25 cellular contexts compared by ENCODE assay signal in genomic region chr5:135156337-135156714, GRCh38.
DNase-seq lines count a peak whose midpoint lies in the region; ATAC-seq, FAIRE-seq and TF ChIP-seq lines count a peak whose summit lies in the region.
"Had no signal": no experiment of that assay in that cellular context is flagged by ENCODE, and none has a peak within 500 bp of the region (broad histone marks: within the 10 kb centered on the region; RNA-seq: fewer than 3 reads in every experiment).

No MANE protein-coding gene starts in this region.

- DNase-seq in HepG2 (ENCODE audit: low spot score) = no peak
- no peak for DNase-seq in right lobe of liver
- peak; percentile 52 for DNase-seq in RWPE2 (ENCODE audit: low spot score)
- DNase-seq in epithelial cell of prostate (ENCODE audit: low read depth, low spot score) = no peak
- DNase-seq in vagina (ENCODE audit: extremely low spot score in 2 of 2) = peak; percentile 69 to 70
- DNase-seq in COR-L47 (lab: John Stamatoyannopoulos, UW) = no peak
- DNase-seq: CD4-positive, CD25-positive, alpha-beta regulatory T cell; HCEC 1CT; KG1; MM.1S; NCI-H1417; NCI-H1694; NCI-H2227 treated with DMSO at 0.1 percent for 48 hours; NCI-H526 treated with DMSO at 0.1 percent for 48 hours; Peyer's patch; SK-N-SH; SW 1271 had no signal

- H3K4me1 ChIP-seq in HepG2 (ENCODE audit: insufficient read depth, low read length) (peaks cover 79% of the 10 kb centered on the region), right lobe of liver (no peaks in the 10 kb centered on the region), RWPE2 (ENCODE audit: insufficient read depth, poor library complexity, severe bottlenecking) (peaks cover 38% of the 10 kb centered on the region), vagina (peaks cover 4% of the 10 kb centered on the region)
- H3K4me1 ChIP-seq: BLaER1, Peyer's patch had no signal

- intact Hi-C loops in HepG2 (cut with micrococcal nuclease; ENCODE audit: unreplicated experiment) (loop anchor here (2.0 kb wide), 1 partner anchor 34 kb away; no protein-coding TSS in a partner anchor), right lobe of liver (cut with DNase I) (no loop called here), vagina (cut with DNase I) (no loop called here)

- H3K9me3 ChIP-seq in HepG2 (ENCODE audit: low read length) (no peaks in the 10 kb centered on the region), right lobe of liver (peaks cover 0 to 5% (median 0%) of the 10 kb centered on the region in 4 donors), RWPE2 (ENCODE audit: severe bottlenecking) (peaks cover 5% of the 10 kb centered on the region), vagina (no peaks in the 10 kb centered on the region)
- H3K9me3 ChIP-seq: SK-N-SH had no signal

- TF ChIP-seq CTCF in HepG2 (CRISPR knock-in tag; IDR thresholded peaks at IDR 0.05) (no peak), right lobe of liver (IDR thresholded peaks at IDR 0.05) (no peak), RWPE2 (IDR thresholded peaks at IDR 0.05; ENCODE audit: poor library complexity, severe bottlenecking) (no peak), vagina (IDR thresholded peaks at IDR 0.05) (no peak)

- no peaks in the 10 kb centered on the region for H4K20me1 ChIP-seq in HepG2 (ENCODE audit: insufficient read depth, low read length)
- H4K20me1 ChIP-seq: BLaER1 had no signal

- no peak for TF ChIP-seq RAD21 in HepG2 (CRISPR knock-in tag; IDR thresholded peaks at IDR 0.05)

- POLR2A ChIA-PET in HepG2 (lab: Yijun Ruan, JAX) = interaction anchor here (0.8 to 2.7 kb wide), 17 partner anchors 8 to 282 kb away, joined by 3 to 24 read pairs (median 7); partner anchors contain the start of genes PCBD2 and TXNDC15

- CTCF ChIA-PET in HepG2 (lab: Yijun Ruan, JAX; ENCODE audit: low intra/inter-chr PET ratio, low total read pairs) = no interaction called here

- peak overlapping the region; percentile 7; the same call in 1 of the 2 replicates for H3K9ac ChIP-seq in HepG2 (ENCODE audit: insufficient read depth, low read depth, low read length)
- H3K9ac ChIP-seq: BLaER1, SK-N-SH had no signal

- peak overlapping the region; percentile 84 for H3K4me2 ChIP-seq in HepG2 (ENCODE audit: low read depth, low read length)
- H3K4me2 ChIP-seq: BLaER1, SK-N-SH had no signal

- no peak for FAIRE-seq in HepG2 (lab: Jason Lieb, UNC)
- FAIRE-seq: A204.1, G401.6, GM12878, H1, HTR-8/SVneo had no signal

- TF ChIP-seq POLR2A in HepG2 (IDR thresholded peaks at IDR 0.05; ENCODE audit: insufficient read depth in 1 of 2, low read depth in 2 of 2, low read length in 2 of 2) (no peak), right lobe of liver (IDR thresholded peaks at IDR 0.05) (no peak), vagina (IDR thresholded peaks at IDR 0.05) (no peak)

- in situ Hi-C loops in HepG2 (cut with HindIII; ENCODE audit: extremely low pct_ligation_motif_present, low pct_unique_long_range_greater_than_20kb) = no loop called here

- H3K27ac ChIP-seq in HepG2 (ENCODE audit: extremely low read length, insufficient read depth, low read length) (peak overlapping the region; percentile 97), right lobe of liver (no peak overlapping the region), RWPE2 (ENCODE audit: poor library complexity, severe bottlenecking) (peak overlapping the region; percentile 59), epithelial cell of prostate (peak overlapping the region; percentile 96), vagina (peak overlapping the region; percentile 39)
- H3K27ac ChIP-seq: BLaER1, Peyer's patch had no signal

- H2AFZ ChIP-seq in HepG2 (ENCODE audit: low read length) = no peak overlapping the region

- WGBS in HepG2 (ENCODE audit: low lambda C conversion rate) = 80% methylated on average over 1 of the region's 6 CpGs
- 82% methylated on average over 4 of the region's 6 CpGs for WGBS in right lobe of liver (ENCODE audit: insufficient coverage, low coverage, low lambda C conversion rate, missing lambda C conversion rate)

- H3K4me3 ChIP-seq in HepG2 (replicated peaks in 1 of 3; ENCODE audit: insufficient read depth in 1 of 3, low read depth in 2 of 3, low read length in 3 of 3) (peak overlapping the region in 1 of 3 experiments; percentile 68; a peak in 2 of 6 replicates), right lobe of liver (no peak overlapping the region), RWPE2 (ENCODE audit: severe bottlenecking) (no peak overlapping the region), vagina (no peak overlapping the region)
- H3K4me3 ChIP-seq: BLaER1, GM12878, Peyer's patch had no signal

- BruUV-seq in HepG2 (replicated peaks; lab: Mats Ljungman, UMichigan) = no TSS peak

- H3K36me3 ChIP-seq in HepG2 (replicated peaks in 1 of 2; ENCODE audit: control insufficient read depth in 1 of 2, insufficient read depth in 2 of 2, low read length in 2 of 2) (no peaks in the 10 kb centered on the region), right lobe of liver (no peaks in the 10 kb centered on the region), RWPE2 (ENCODE audit: low read depth) (no peaks in the 10 kb centered on the region), vagina (no peaks in the 10 kb centered on the region)
- H3K36me3 ChIP-seq: BLaER1, Peyer's patch had no signal

- no peaks in the 10 kb centered on the region for H3K79me2 ChIP-seq in HepG2 (ENCODE audit: insufficient read depth, low read length)

- H3K27me3 ChIP-seq in HepG2 (ENCODE audit: control insufficient read depth in 1 of 2, insufficient read depth in 2 of 2, low read length in 2 of 2) (no peaks in the 10 kb centered on the region), right lobe of liver (no peaks in the 10 kb centered on the region), RWPE2 (ENCODE audit: insufficient read depth, poor library complexity, severe bottlenecking) (no peaks in the 10 kb centered on the region), vagina (no peaks in the 10 kb centered on the region)
- H3K27me3 ChIP-seq: BLaER1, Peyer's patch had no signal

- TF ChIP-seq EP300 in HepG2 (IDR thresholded peaks at IDR 0.05; ENCODE audit: low read depth in 2 of 2, low read length in 2 of 2) (no peak), HepG2 (CRISPR knock-in tag; IDR thresholded peaks at IDR 0.05; ENCODE audit: borderline replicate concordance) (no peak)

- ATAC-seq in HepG2 (no peak), right lobe of liver (no peak), RWPE2 (ENCODE audit: low read depth) (no peak), HG02970 (IDR thresholded peaks at IDR 0.05; ENCODE audit: low FRiP score, unreplicated experiment) (no peak), GM19035 (IDR thresholded peaks at IDR 0.05; ENCODE audit: unreplicated experiment) (no peak)
- ATAC-seq: GM12878 had no signal

TF ChIP-seq in HepG2, 621 proteins besides CTCF, POLR2A, EP300 and RAD21:
- no peak for TF ChIP-seq ELF4 (CRISPR knock-in tag; IDR thresholded peaks at IDR 0.05; ENCODE audit: borderline replicate concordance)
- TF ChIP-seq, protein P1, sequence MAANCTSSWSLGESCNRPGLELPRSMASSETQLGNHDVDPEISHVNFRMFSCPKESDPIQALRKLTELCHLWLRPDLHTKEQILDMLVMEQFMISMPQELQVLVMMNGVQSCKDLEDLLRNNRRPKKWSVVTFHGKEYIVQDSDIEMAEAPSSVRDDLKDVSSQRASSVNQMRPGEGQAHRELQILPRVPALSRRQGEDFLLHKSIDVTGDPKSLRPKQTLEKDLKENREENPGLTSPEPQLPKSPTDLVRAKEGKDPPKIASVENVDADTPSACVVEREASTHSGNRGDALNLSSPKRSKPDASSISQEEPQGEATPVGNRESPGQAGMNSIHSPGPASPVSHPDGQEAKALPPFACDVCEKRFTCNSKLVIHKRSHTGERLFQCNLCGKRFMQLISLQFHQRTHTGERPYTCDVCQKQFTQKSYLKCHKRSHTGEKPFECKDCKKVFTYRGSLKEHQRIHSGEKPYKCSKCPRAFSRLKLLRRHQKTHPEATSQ (CRISPR knock-in tag; IDR thresholded peaks at IDR 0.05; ENCODE audit: borderline replicate concordance) = 0 out of 2 replicates have a peak, but pooled peaks have one; percentile 19
- TF ChIP-seq, protein P2, sequence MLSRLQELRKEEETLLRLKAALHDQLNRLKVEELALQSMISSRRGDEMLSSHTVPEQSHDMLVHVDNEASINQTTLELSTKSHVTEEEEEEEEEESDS (CRISPR knock-in tag; IDR thresholded peaks at IDR 0.05; ENCODE audit: borderline replicate concordance) = no peak
- no peak for TF ChIP-seq ARID2 (CRISPR knock-in tag; IDR thresholded peaks at IDR 0.05; ENCODE audit: borderline replicate concordance)
- TF ChIP-seq MIXL1 (CRISPR knock-in tag; IDR thresholded peaks at IDR 0.05) = no peak
- no peak for TF ChIP-seq WIZ (CRISPR knock-in tag; IDR thresholded peaks at IDR 0.05)
- no peak for TF ChIP-seq KDM2A (CRISPR knock-in tag; IDR thresholded peaks at IDR 0.05; ENCODE audit: borderline replicate concordance, low read depth)
- 0 out of 2 replicates have a peak, but pooled peaks have one; percentile 19 for TF ChIP-seq ZNF44 (CRISPR knock-in tag; IDR thresholded peaks at IDR 0.05)
- 0 out of 2 replicates have a peak, but pooled peaks have one; percentile 27 for TF ChIP-seq REL (CRISPR knock-in tag; conservative IDR thresholded peaks at IDR 0.05)

Comparison
In these comparisons a context has a peak if more than half of its experiments do, and no peak if none do; other contexts are left out.
1. H3K27ac ChIP-seq: peak in HepG2 (single experiment), RWPE2 (single experiment), epithelial cell of prostate (single experiment) and vagina (single experiment); none in right lobe of liver (0 of 3).
2. DNase-seq: peak in RWPE2 (single experiment) and vagina (2 of 2); none in HepG2 (single experiment), right lobe of liver (0 of 3), epithelial cell of prostate (single experiment) and COR-L47 (single experiment).